In genomic region chr20:20713244-20713765, GRCh38 we compare ENCODE assay signal across 1 cellular context.
A peak's percentile ranks its signal among the peaks of the same experiment; 100 is the strongest.
TF ChIP-seq lines count a peak whose summit lies in the region.

No MANE protein-coding gene starts in this region.

TF ChIP-seq in HepG2, 621 proteins besides CTCF, POLR2A, EP300 and RAD21 (continued from another document and continues in another):
- peak; percentile 63; the same call in 1 of the 2 replicates for TF ChIP-seq ZNF800 (CRISPR knock-in tag; IDR thresholded peaks at IDR 0.05)
- no peak for TF ChIP-seq CSRNP1 (CRISPR knock-in tag; IDR thresholded peaks at IDR 0.05)
- TF ChIP-seq MIXL1 (CRISPR knock-in tag; IDR thresholded peaks at IDR 0.05), result no peak
- TF ChIP-seq SP2 (CRISPR knock-in tag; IDR thresholded peaks at IDR 0.05), result no peak
- no peak for TF ChIP-seq ZBTB3 (CRISPR knock-in tag; IDR thresholded peaks at IDR 0.05; ENCODE audit: borderline replicate concordance, low read depth)
- no peak for TF ChIP-seq ZNF83 (CRISPR knock-in tag; IDR thresholded peaks at IDR 0.05; ENCODE audit: borderline replicate concordance)
- 0 out of 2 replicates have a peak, but pooled peaks have one; percentile 21 for TF ChIP-seq ISL2 (CRISPR knock-in tag; IDR thresholded peaks at IDR 0.05)
- TF ChIP-seq KDM6A (CRISPR knock-in tag; IDR thresholded peaks at IDR 0.05; ENCODE audit: low read depth), result 0 out of 2 replicates have a peak, but pooled peaks have one; percentile 3
- TF ChIP-seq ARNT (IDR thresholded peaks at IDR 0.05), result no peak
- no peak for TF ChIP-seq CBX5 (CRISPR knock-in tag; IDR thresholded peaks at IDR 0.05; ENCODE audit: borderline replicate concordance)
- TF ChIP-seq ATF7-NPFF (CRISPR knock-in tag; IDR thresholded peaks at IDR 0.05; ENCODE audit: low read depth), result peak; percentile 11; the same call in 1 of the 2 replicates
- no peak for TF ChIP-seq THAP11 (CRISPR knock-in tag; IDR thresholded peaks at IDR 0.05)
- TF ChIP-seq ZNF138 (CRISPR knock-in tag; IDR thresholded peaks at IDR 0.05; ENCODE audit: low read depth), result no peak; the same call in 1 of the 2 replicates
- peak; percentile 76; the same call in 1 of the 2 replicates for TF ChIP-seq TP53 (CRISPR knock-in tag; conservative IDR thresholded peaks at IDR 0.05)
- TF ChIP-seq ZNF224 (CRISPR knock-in tag; IDR thresholded peaks at IDR 0.05), result 0 out of 2 replicates have a peak, but pooled peaks have one; percentile 59
- TF ChIP-seq MTERF4 (CRISPR knock-in tag; IDR thresholded peaks at IDR 0.05), result peak; percentile 73; the same call in 1 of the 2 replicates
- TF ChIP-seq ZNF264 (CRISPR knock-in tag; IDR thresholded peaks at IDR 0.05), result no peak
- TF ChIP-seq PBX3 (CRISPR knock-in tag; IDR thresholded peaks at IDR 0.05; ENCODE audit: borderline replicate concordance), result 0 out of 2 replicates have a peak, but pooled peaks have one; percentile 49
- no peak for TF ChIP-seq ZNF891 (CRISPR knock-in tag; IDR thresholded peaks at IDR 0.05)
- no peak for TF ChIP-seq SALL1 (CRISPR knock-in tag; IDR thresholded peaks at IDR 0.05)
- no peak for TF ChIP-seq MED8 (CRISPR knock-in tag; IDR thresholded peaks at IDR 0.05; ENCODE audit: insufficient replicate concordance)
- no peak for TF ChIP-seq TEAD3 (CRISPR knock-in tag; optimal IDR thresholded peaks at IDR 0.05; ENCODE audit: borderline replicate concordance)
- TF ChIP-seq SRY (CRISPR knock-in tag; IDR thresholded peaks at IDR 0.05), result no peak
- TF ChIP-seq ZEB1 (IDR thresholded peaks at IDR 0.05; ENCODE audit: insufficient replicate concordance, low read depth), result peak; percentile 29
- no peak for TF ChIP-seq RBFOX2 (IDR thresholded peaks at IDR 0.05; ENCODE audit: low read depth, low read length)
- no peak; the same call in 1 of the 2 replicates for TF ChIP-seq ZNF570 (CRISPR knock-in tag; IDR thresholded peaks at IDR 0.05; ENCODE audit: borderline replicate concordance)
- TF ChIP-seq ZNF567 (CRISPR knock-in tag; IDR thresholded peaks at IDR 0.05; ENCODE audit: borderline replicate concordance), result no peak
- 0 out of 2 replicates have a peak, but pooled peaks have one; percentile 21 for TF ChIP-seq ZNF615 (CRISPR knock-in tag; IDR thresholded peaks at IDR 0.05; ENCODE audit: borderline replicate concordance)
- TF ChIP-seq ZNF180 (CRISPR knock-in tag; IDR thresholded peaks at IDR 0.05; ENCODE audit: borderline replicate concordance, low read depth), result peak; percentile 62; the same call in 1 of the 2 replicates
- no peak for TF ChIP-seq GFI1 (CRISPR knock-in tag; IDR thresholded peaks at IDR 0.05; ENCODE audit: borderline replicate concordance)
- TF ChIP-seq RFXANK (CRISPR knock-in tag; IDR thresholded peaks at IDR 0.05), result no peak
- no peak for TF ChIP-seq ATF7 (IDR thresholded peaks at IDR 0.05)
- TF ChIP-seq ATF7 (CRISPR knock-in tag; IDR thresholded peaks at IDR 0.05), result no peak
- 0 out of 2 replicates have a peak, but pooled peaks have one; percentile 52 for TF ChIP-seq ZNF563 (CRISPR knock-in tag; IDR thresholded peaks at IDR 0.05)
- TF ChIP-seq GTF3A (CRISPR knock-in tag; conservative IDR thresholded peaks at IDR 0.05), result no peak
- TF ChIP-seq ZNF660 (CRISPR knock-in tag; IDR thresholded peaks at IDR 0.05; ENCODE audit: borderline replicate concordance, low read depth), result no peak
- peak; percentile 86 for TF ChIP-seq DBP (CRISPR knock-in tag; IDR thresholded peaks at IDR 0.05; ENCODE audit: not compliant biosample characterization)
- TF ChIP-seq ZNF160 (CRISPR knock-in tag; IDR thresholded peaks at IDR 0.05), result no peak
- TF ChIP-seq SCMH1 (CRISPR knock-in tag; IDR thresholded peaks at IDR 0.05; ENCODE audit: borderline replicate concordance), result no peak
- TF ChIP-seq BRD4 (CRISPR knock-in tag; IDR thresholded peaks at IDR 0.05), result peak; percentile 26; the same call in 1 of the 2 replicates
- no peak for TF ChIP-seq ZNF414 (CRISPR knock-in tag; IDR thresholded peaks at IDR 0.05)
- TF ChIP-seq JUND (CRISPR knock-in tag; IDR thresholded peaks at IDR 0.05), result no peak
- TF ChIP-seq GLMP (CRISPR knock-in tag; IDR thresholded peaks at IDR 0.05; ENCODE audit: borderline replicate concordance), result no peak
- no peak for TF ChIP-seq ELF4 (CRISPR knock-in tag; IDR thresholded peaks at IDR 0.05; ENCODE audit: borderline replicate concordance)
- 0 out of 2 replicates have a peak, but pooled peaks have one; percentile 9 for TF ChIP-seq ZNF136 (CRISPR knock-in tag; IDR thresholded peaks at IDR 0.05; ENCODE audit: low read depth)
- TF ChIP-seq NFRKB (IDR thresholded peaks at IDR 0.05), result no peak
- TF ChIP-seq ZNF432 (CRISPR knock-in tag; IDR thresholded peaks at IDR 0.05; ENCODE audit: borderline replicate concordance), result no peak
- 0 out of 2 replicates have a peak, but pooled peaks have one; percentile 39 for TF ChIP-seq ZFP90 (CRISPR knock-in tag; IDR thresholded peaks at IDR 0.05; ENCODE audit: borderline replicate concordance)
- no peak for TF ChIP-seq IKZF4 (CRISPR knock-in tag; IDR thresholded peaks at IDR 0.05; ENCODE audit: borderline replicate concordance, low read depth, not compliant biosample characterization)
- no peak for TF ChIP-seq PCBP2 (optimal IDR thresholded peaks at IDR 0.05; ENCODE audit: low read depth, low read length, poor library complexity, severe bottlenecking)
- no peak for TF ChIP-seq TFDP1 (CRISPR knock-in tag; IDR thresholded peaks at IDR 0.05; ENCODE audit: borderline replicate concordance)
- 0 out of 2 replicates have a peak, but pooled peaks have one; percentile 18 for TF ChIP-seq MEF2D (CRISPR knock-in tag; IDR thresholded peaks at IDR 0.05)
- TF ChIP-seq MAFF (IDR thresholded peaks at IDR 0.05; ENCODE audit: low read depth, low read length), result no peak
- no peak for TF ChIP-seq SOX6 (IDR thresholded peaks at IDR 0.05)
- TF ChIP-seq SOX6 (CRISPR knock-in tag; IDR thresholded peaks at IDR 0.05), result no peak
- no peak for TF ChIP-seq YEATS2 (CRISPR knock-in tag; IDR thresholded peaks at IDR 0.05; ENCODE audit: borderline replicate concordance)
- TF ChIP-seq TERF1 (CRISPR knock-in tag; IDR thresholded peaks at IDR 0.05), result no peak
- no peak for TF ChIP-seq FOXA1 (IDR thresholded peaks at IDR 0.05)
- TF ChIP-seq FOXA1 (CRISPR knock-in tag; IDR thresholded peaks at IDR 0.05), result no peak
- TF ChIP-seq ZBTB39 (CRISPR knock-in tag; IDR thresholded peaks at IDR 0.05), result no peak
- TF ChIP-seq KLF13 (CRISPR knock-in tag; IDR thresholded peaks at IDR 0.05), result no peak
